Comparison of ENCODE assay signal across 1 cellular context in the genomic region with DNA sequence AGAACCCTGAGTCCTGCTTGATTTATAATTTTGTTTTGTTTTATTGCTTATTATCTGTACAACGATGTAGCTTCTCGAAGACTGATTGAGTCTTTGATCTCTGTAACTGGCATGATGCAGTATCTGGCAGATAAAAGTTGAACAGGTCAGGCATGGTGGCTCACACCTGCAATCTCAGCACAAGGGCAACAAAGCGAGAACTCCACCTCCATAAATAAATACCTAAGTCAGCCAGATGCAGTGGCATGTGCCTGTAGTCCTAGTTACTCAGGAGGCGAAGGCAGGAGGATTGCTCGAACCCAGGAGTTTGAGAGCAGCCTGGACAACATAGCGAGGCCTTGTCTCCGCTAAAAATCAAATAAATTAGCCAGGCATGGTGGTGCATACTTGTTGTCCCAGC.
TF ChIP-seq lines count a peak whose summit lies in the region.

No MANE protein-coding gene starts in this region.

TF ChIP-seq in GM12878, 131 proteins besides CTCF, POLR2A, EP300 and RAD21:
- no peak for TF ChIP-seq BHLHE40 (IDR thresholded peaks at IDR 0.05; ENCODE audit: borderline replicate concordance in 1 of 2, low read depth in 2 of 2, low read length in 1 of 2)
- TF ChIP-seq NFXL1 (IDR thresholded peaks at IDR 0.05; ENCODE audit: borderline replicate concordance) = no peak
- TF ChIP-seq NR2C1 (IDR thresholded peaks at IDR 0.05) = no peak
- no peak for TF ChIP-seq KAT2A (conservative IDR thresholded peaks at IDR 0.05; ENCODE audit: control insufficient read depth, low read depth, low read length)
- TF ChIP-seq EZH2 (IDR thresholded peaks at IDR 0.05; ENCODE audit: borderline replicate concordance, control insufficient read depth, low read depth, low read length) = no peak
- TF ChIP-seq, protein P1, sequence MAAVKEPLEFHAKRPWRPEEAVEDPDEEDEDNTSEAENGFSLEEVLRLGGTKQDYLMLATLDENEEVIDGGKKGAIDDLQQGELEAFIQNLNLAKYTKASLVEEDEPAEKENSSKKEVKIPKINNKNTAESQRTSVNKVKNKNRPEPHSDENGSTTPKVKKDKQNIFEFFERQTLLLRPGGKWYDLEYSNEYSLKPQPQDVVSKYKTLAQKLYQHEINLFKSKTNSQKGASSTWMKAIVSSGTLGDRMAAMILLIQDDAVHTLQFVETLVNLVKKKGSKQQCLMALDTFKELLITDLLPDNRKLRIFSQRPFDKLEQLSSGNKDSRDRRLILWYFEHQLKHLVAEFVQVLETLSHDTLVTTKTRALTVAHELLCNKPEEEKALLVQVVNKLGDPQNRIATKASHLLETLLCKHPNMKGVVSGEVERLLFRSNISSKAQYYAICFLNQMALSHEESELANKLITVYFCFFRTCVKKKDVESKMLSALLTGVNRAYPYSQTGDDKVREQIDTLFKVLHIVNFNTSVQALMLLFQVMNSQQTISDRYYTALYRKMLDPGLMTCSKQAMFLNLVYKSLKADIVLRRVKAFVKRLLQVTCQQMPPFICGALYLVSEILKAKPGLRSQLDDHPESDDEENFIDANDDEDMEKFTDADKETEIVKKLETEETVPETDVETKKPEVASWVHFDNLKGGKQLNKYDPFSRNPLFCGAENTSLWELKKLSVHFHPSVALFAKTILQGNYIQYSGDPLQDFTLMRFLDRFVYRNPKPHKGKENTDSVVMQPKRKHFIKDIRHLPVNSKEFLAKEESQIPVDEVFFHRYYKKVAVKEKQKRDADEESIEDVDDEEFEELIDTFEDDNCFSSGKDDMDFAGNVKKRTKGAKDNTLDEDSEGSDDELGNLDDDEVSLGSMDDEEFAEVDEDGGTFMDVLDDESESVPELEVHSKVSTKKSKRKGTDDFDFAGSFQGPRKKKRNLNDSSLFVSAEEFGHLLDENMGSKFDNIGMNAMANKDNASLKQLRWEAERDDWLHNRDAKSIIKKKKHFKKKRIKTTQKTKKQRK (IDR thresholded peaks at IDR 0.05; ENCODE audit: low read depth, low read length) = no peak
- no peak for TF ChIP-seq PAX5 (IDR thresholded peaks at IDR 0.05; ENCODE audit: borderline replicate concordance, low read depth, low read length)
- TF ChIP-seq PRDM15 (CRISPR knock-in tag; IDR thresholded peaks at IDR 0.05) = no peak
- TF ChIP-seq IKZF2 (IDR thresholded peaks at IDR 0.05) = no peak
- no peak for TF ChIP-seq CBX3 (IDR thresholded peaks at IDR 0.05; ENCODE audit: borderline replicate concordance, low read depth)
- TF ChIP-seq CHD1 (IDR thresholded peaks at IDR 0.05; ENCODE audit: low read depth, low read length) = no peak
- no peak for TF ChIP-seq KDM1A (IDR thresholded peaks at IDR 0.05; ENCODE audit: borderline replicate concordance)
- TF ChIP-seq, protein P2, sequence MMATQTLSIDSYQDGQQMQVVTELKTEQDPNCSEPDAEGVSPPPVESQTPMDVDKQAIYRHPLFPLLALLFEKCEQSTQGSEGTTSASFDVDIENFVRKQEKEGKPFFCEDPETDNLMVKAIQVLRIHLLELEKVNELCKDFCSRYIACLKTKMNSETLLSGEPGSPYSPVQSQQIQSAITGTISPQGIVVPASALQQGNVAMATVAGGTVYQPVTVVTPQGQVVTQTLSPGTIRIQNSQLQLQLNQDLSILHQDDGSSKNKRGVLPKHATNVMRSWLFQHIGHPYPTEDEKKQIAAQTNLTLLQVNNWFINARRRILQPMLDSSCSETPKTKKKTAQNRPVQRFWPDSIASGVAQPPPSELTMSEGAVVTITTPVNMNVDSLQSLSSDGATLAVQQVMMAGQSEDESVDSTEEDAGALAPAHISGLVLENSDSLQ (IDR thresholded peaks at IDR 0.05) = no peak
- TF ChIP-seq TCF12 (IDR thresholded peaks at IDR 0.05; ENCODE audit: low read depth, low read length) = no peak
- TF ChIP-seq, protein P3, sequence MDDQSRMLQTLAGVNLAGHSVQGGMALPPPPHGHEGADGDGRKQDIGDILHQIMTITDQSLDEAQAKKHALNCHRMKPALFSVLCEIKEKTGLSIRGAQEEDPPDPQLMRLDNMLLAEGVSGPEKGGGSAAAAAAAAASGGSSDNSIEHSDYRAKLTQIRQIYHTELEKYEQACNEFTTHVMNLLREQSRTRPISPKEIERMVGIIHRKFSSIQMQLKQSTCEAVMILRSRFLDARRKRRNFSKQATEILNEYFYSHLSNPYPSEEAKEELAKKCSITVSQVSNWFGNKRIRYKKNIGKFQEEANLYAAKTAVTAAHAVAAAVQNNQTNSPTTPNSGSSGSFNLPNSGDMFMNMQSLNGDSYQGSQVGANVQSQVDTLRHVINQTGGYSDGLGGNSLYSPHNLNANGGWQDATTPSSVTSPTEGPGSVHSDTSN (IDR thresholded peaks at IDR 0.05; ENCODE audit: insufficient replicate concordance, low read depth, low read length) = no peak
- TF ChIP-seq LARP7 (IDR thresholded peaks at IDR 0.05) = no peak
